In the genomic region with DNA sequence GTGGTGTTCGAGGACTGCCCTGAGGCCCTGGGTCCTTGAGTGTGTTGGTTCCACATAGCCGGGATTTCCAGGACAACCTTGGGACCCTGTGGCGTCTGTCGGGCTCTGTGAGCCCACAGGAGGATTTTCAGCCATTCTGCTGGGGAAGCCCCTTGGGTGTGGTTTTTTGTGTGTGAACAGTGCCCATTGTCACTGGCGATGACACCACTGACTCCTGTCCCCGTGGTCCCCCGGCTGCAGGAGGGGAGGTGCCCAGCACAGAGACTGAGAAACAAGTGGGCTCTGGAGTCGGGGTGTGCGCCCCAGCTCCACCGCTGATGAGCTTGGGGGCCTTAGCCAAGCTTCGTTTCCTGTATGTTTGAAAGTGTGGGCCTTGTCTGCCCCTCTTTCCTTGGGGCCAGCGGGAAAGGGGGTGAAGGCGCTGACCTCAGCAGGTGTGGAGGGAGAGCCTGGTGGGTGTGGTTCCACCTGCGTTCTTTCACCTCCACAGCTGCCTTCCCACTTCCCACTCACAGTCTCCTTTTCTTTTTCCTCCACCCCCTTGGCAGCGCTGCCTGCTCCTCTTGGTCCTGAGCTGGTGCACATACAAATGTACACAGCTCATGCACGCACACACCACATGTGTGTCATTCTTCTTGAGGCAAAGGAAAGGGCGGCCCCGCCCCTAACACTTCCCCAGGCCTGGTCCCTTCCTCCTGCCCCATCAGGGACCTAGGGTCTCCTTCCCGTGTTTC, we compare ENCODE assay signal across 12 cellular contexts. TPM values are rescaled to one million over a fixed set of nuclear protein-coding genes. Genes with fewer than 3 reads are reported as not detected.
DNase-seq lines count a peak whose midpoint lies in the region; ATAC-seq and TF ChIP-seq lines count a peak whose summit lies in the region.
"Had no signal": no experiment of that assay in that cellular context is flagged by ENCODE, and none has a peak within 500 bp of the region (broad histone marks: within the 10 kb centered on the region; RNA-seq: fewer than 3 reads in every experiment).

No MANE protein-coding gene starts in this region.

- no peaks in the 10 kb centered on the region for H3K9me3 ChIP-seq in CD8-positive, alpha-beta memory T cell (ENCODE audit: low read length)
- no peaks in the 10 kb centered on the region for H3K9me3 ChIP-seq in spleen
- H3K9me3 ChIP-seq: gastroesophageal sphincter had no signal

- intact Hi-C loops in spleen (cut with DNase I; ENCODE audit: low total_unique reads) = no loop called here

- CTCF ChIA-PET in CD8-positive, alpha-beta memory T cell (lab: Charles Lee) = interaction anchor here (1.5 kb wide), 1 partner anchor 17 kb away, joined by 4 read pairs; a partner anchor contains a TSS
- CTCF ChIA-PET in RWPE1 (lab: Yijun Ruan, JAX) = no interaction called here

- POLR2A ChIA-PET in CD8-positive, alpha-beta memory T cell (lab: Charles Lee) = no interaction called here
- POLR2A ChIA-PET in RWPE1 (lab: Yijun Ruan, JAX; ENCODE audit: low non-redundant PET) = interaction anchor here (0.6 kb wide), 1 partner anchor 15 kb away, joined by 3 read pairs; no protein-coding TSS in a partner anchor

- no peak for TF ChIP-seq POLR2A in spleen (IDR thresholded peaks at IDR 0.05)

- H3K36me3 ChIP-seq in CD8-positive, alpha-beta memory T cell (ENCODE audit: insufficient read depth, low read length) = no peaks in the 10 kb centered on the region
- peaks cover 0 to 75% (median 0%) of the 10 kb centered on the region in 6 donors for H3K36me3 ChIP-seq in spleen

- peaks cover 14% of the 10 kb centered on the region for H3K4me1 ChIP-seq in CD8-positive, alpha-beta memory T cell (ENCODE audit: insufficient read depth, low read length)
- H3K4me1 ChIP-seq in spleen = peaks cover 4 to 79% (median 44%) of the 10 kb centered on the region in 6 donors

- H3K27ac Mint-ChIP-seq in CD8-positive, alpha-beta memory T cell = peak overlapping the region in 6 of 8 donors; percentile 77 to 88 (median 84)
- H3K27ac Mint-ChIP-seq in immature natural killer cell = peak overlapping the region; percentile 63 to 90 (median 84)

- no peak overlapping the region for H3K27ac ChIP-seq in CD8-positive, alpha-beta memory T cell (ENCODE audit: low read depth, low read length)
- H3K27ac ChIP-seq in RWPE1 = peak overlapping the region; percentile 19
- H3K27ac ChIP-seq in spleen = peak overlapping the region in 6 of 8 donors; percentile 60 to 79 (median 72)
- H3K27ac ChIP-seq: gastroesophageal sphincter had no signal

- H3K4me3 Mint-ChIP-seq in CD8-positive, alpha-beta memory T cell = peak overlapping the region in 1 of 7 donors; percentile 12
- peak overlapping the region in 3 of 5 donors; percentile 25 to 72 (median 68) for H3K4me3 Mint-ChIP-seq in immature natural killer cell

- H3K9me3 Mint-ChIP-seq in CD8-positive, alpha-beta memory T cell = no peaks in the 10 kb centered on the region
- no peaks in the 10 kb centered on the region for H3K9me3 Mint-ChIP-seq in immature natural killer cell

- peaks cover 0 to 2% of the 10 kb centered on the region in 2 donors for H3K27me3 Mint-ChIP-seq in CD8-positive, alpha-beta memory T cell
- peaks cover 0 to 2% (median 0%) of the 10 kb centered on the region in 3 donors for H3K27me3 Mint-ChIP-seq in immature natural killer cell (ENCODE audit: low read depth in 3 of 3)

- ATAC-seq in HG03039 (IDR thresholded peaks at IDR 0.05; ENCODE audit: unreplicated experiment) = no peak
- ATAC-seq: gastroesophageal sphincter had no signal

- H3K27me3 ChIP-seq in CD8-positive, alpha-beta memory T cell (ENCODE audit: insufficient read depth, low read length, poor library complexity, severe bottlenecking) = no peaks in the 10 kb centered on the region
- H3K27me3 ChIP-seq in spleen (replicated peaks in 1 of 7) = no peaks in the 10 kb centered on the region
- H3K27me3 ChIP-seq: gastroesophageal sphincter had no signal

- H3K4me3 ChIP-seq in CD8-positive, alpha-beta memory T cell (ENCODE audit: low read length) = no peak overlapping the region
- H3K4me3 ChIP-seq in spleen = no peak overlapping the region
- H3K4me3 ChIP-seq: gastroesophageal sphincter had no signal

- TF ChIP-seq CTCF in RWPE1 (conservative IDR thresholded peaks at IDR 0.05; ENCODE audit: low read depth) (no peak), spleen (IDR thresholded peaks at IDR 0.05 in 8 of 11, conservative IDR thresholded peaks at IDR 0.05 in 3 of 11) (no peak)

- DNase-seq in CD8-positive, alpha-beta memory T cell = peak in 1 of 5 donors; percentile 6
- DNase-seq in RWPE1 (ENCODE audit: low spot score) = no peak
- DNase-seq in immature natural killer cell = peak in 2 of 3 donors; percentile 21 to 25
- DNase-seq in spleen = no peak
- DNase-seq in NCI-H1105 (lab: John Stamatoyannopoulos, UW) = no peak
- DNase-seq in NCI-H128 (lab: John Stamatoyannopoulos, UW; ENCODE audit: unreplicated experiment) = no peak
- DNase-seq in COLO829 (ENCODE audit: low spot score) = no peak
- DNase-seq: DMS153, islet precursor cell, OCI-M1 had no signal

- H3K4me1 Mint-ChIP-seq in CD8-positive, alpha-beta memory T cell = peaks cover 21 to 44% (median 26%) of the 10 kb centered on the region in 3 donors
- peaks cover 37 to 38% of the 10 kb centered on the region in 2 donors for H3K4me1 Mint-ChIP-seq in immature natural killer cell

- WGBS in spleen, 5 donors = 70 to 79% (median 72%) methylated on average over 12 to 19 of the region's 19 CpGs

- peaks cover 0 to 28% (median 2%) of the 10 kb centered on the region in 3 donors for H3K36me3 Mint-ChIP-seq in CD8-positive, alpha-beta memory T cell
- H3K36me3 Mint-ChIP-seq in immature natural killer cell = peaks cover 0 to 5% (median 0%) of the 10 kb centered on the region in 3 donors

RNA-seq across cellular contexts. Expression of a gene that starts 16.1 kb away (rescaled TPM):
- total RNA-seq in CD8-positive, alpha-beta memory T cell = 10 to 100 TPM; 67.3 to 69.7 TPM
- 6.4 TPM for polyA plus RNA-seq in CD8-positive, alpha-beta memory T cell
- polyA plus RNA-seq in immature natural killer cell (10 to 100 TPM in 1 of 3 donors, 1 to 10 TPM in 2; 2.3 to 13.2 (median 3.5) TPM), spleen (10 to 100 TPM in 1 of 3 donors, 1 to 10 TPM in 2; 7.6 to 26.9 (median 8.8) TPM)
- total RNA-seq in spleen = 100 to 1,000 TPM in 1 of 7 donors, 10 to 100 TPM in 6; 65.6 to 132 (median 83.6) TPM

RNA-seq across cellular contexts. Expression of a gene that starts 26.1 kb away (rescaled TPM):
- total RNA-seq in CD8-positive, alpha-beta memory T cell = 10 to 100 TPM; 18.7 to 22.3 TPM
- 4.9 TPM for polyA plus RNA-seq in CD8-positive, alpha-beta memory T cell
- 10 to 100 TPM in 1 of 3 donors, 1 to 10 TPM in 2; 2.3 to 11.8 (median 6.5) TPM for polyA plus RNA-seq in immature natural killer cell
- 10 to 100 TPM; 10.0 to 29.2 (median 20.2) TPM for total RNA-seq in spleen
- 10 to 100 TPM; 12.6 to 33.6 (median 13.6) TPM for polyA plus RNA-seq in spleen

RNA-seq across cellular contexts. Expression of a gene that starts 52.6 kb away (rescaled TPM):
- total RNA-seq in CD8-positive, alpha-beta memory T cell = 10 to 100 TPM; 40.6 to 47.7 TPM
- polyA plus RNA-seq in CD8-positive, alpha-beta memory T cell = 89.2 TPM
- polyA plus RNA-seq in immature natural killer cell (100 to 1,000 TPM in 1 of 3 donors, 10 to 100 TPM in 2; 86.5 to 125 (median 99.6) TPM), spleen (10 to 100 TPM; 29.0 to 47.2 (median 38.8) TPM)
- 10 to 100 TPM; 26.2 to 37.4 (median 27.6) TPM for total RNA-seq in spleen

Comparison
In these comparisons a context has a peak if more than half of its experiments do, and no peak if none do; other contexts are left out.
1. DNase-seq: peak in immature natural killer cell (2 of 3); none in RWPE1 (single experiment), spleen (single experiment), NCI-H1105 (single experiment), NCI-H128 (single experiment) and COLO829 (single experiment).